9 cellular contexts compared by ENCODE assay signal in genomic region chr7:143288836-143289235, GRCh38. TPM values are rescaled to one million over a fixed set of nuclear protein-coding genes. Genes with fewer than 3 reads are reported as not detected.
A peak's percentile ranks its signal among the peaks of the same experiment; 100 is the strongest.
DNase-seq lines count a peak whose midpoint lies in the region; ATAC-seq, FAIRE-seq and TF ChIP-seq lines count a peak whose summit lies in the region.
"Had no signal": no experiment of that assay in that cellular context is flagged by ENCODE, and none has a peak within 500 bp of the region (broad histone marks: within the 10 kb centered on the region; RNA-seq: fewer than 3 reads in every experiment).

No MANE protein-coding gene starts in this region.

- H3K79me1 ChIP-seq in H1 (ENCODE audit: low read depth, low read length), result peaks cover 3% of the 10 kb centered on the region

- H2AK5ac ChIP-seq in H1 (ENCODE audit: low read depth, low read length), result no peak overlapping the region

- no peaks in the 10 kb centered on the region for H4K20me1 ChIP-seq in OCI-LY1 (ENCODE audit: insufficient read depth, low read length)
- peaks cover 0 to 2% of the 10 kb centered on the region in 2 experiments for H4K20me1 ChIP-seq in H1 (replicated peaks in 1 of 2; ENCODE audit: control insufficient read depth in 1 of 2, insufficient read depth in 2 of 2, low read length in 2 of 2)

- H3K9me3 ChIP-seq in OCI-LY1 (ENCODE audit: low read length) (no peaks in the 10 kb centered on the region), H1 (ENCODE audit: insufficient read depth in 2 of 2, low read depth in 1 of 2, low read length in 1 of 2) (peaks cover 6 to 13% of the 10 kb centered on the region in 2 experiments), neuron (ENCODE audit: low read length) (no peaks in the 10 kb centered on the region)

- H3K4me1 ChIP-seq in OCI-LY1 (ENCODE audit: insufficient read depth, low read length, severe bottlenecking) (peaks cover 31% of the 10 kb centered on the region), H1 (replicated peaks in 1 of 4; ENCODE audit: control insufficient read depth in 3 of 4, insufficient read depth in 4 of 4, low read length in 3 of 4) (peaks cover 2 to 11% (median 7%) of the 10 kb centered on the region in 4 experiments), neuron (ENCODE audit: insufficient read depth, low read length) (peaks cover 18% of the 10 kb centered on the region)

- 0 out of 2 replicates have a peak overlapping the region, but pooled peaks have one; percentile 71 for H2BK5ac ChIP-seq in H1 (ENCODE audit: low read depth, low read length)

- H2BK12ac ChIP-seq in H1 (ENCODE audit: low read depth, low read length), result 0 out of 2 replicates have a peak overlapping the region, but pooled peaks have one; percentile 13

- no peak overlapping the region for H3K14ac ChIP-seq in H1 (ENCODE audit: insufficient read length)

- no peaks in the 10 kb centered on the region for H3F3A ChIP-seq in OCI-LY1 (ENCODE audit: insufficient read depth, low read length)

- H3K23ac ChIP-seq in H1 (ENCODE audit: insufficient read length), result no peak overlapping the region

- POLR2A ChIA-PET in H1 (lab: Charles Lee; ENCODE audit: partially characterized antibody), result interaction anchor here (0.8 to 2.5 kb wide), 6 partner anchors 8 to 84 kb away, joined by 3 to 6 read pairs (median 4); partner anchors contain the start of gene GSTK1

- H2AFZ ChIP-seq in OCI-LY1 (ENCODE audit: low read length), result no peak overlapping the region
- H2AFZ ChIP-seq in H1 (ENCODE audit: low read length), result no peak overlapping the region
- peak overlapping the region; percentile 80 for H2AFZ ChIP-seq in neuron (ENCODE audit: low read depth, low read length)

- WGBS in H1 (ENCODE audit: extremely low coverage in 1 of 2, insufficient coverage in 1 of 2, insufficient read length in 1 of 2, insufficient replicate concordance in 2 of 2, low coverage in 1 of 2, low lambda C conversion rate in 2 of 2, missing lambda C conversion rate in 1 of 2), 2 experiments, result 6% methylated on average over 11 of the region's 11 CpGs; no CpG with 5 or more reads in 1 of the 2 experiments

- no peak overlapping the region for H2BK120ac ChIP-seq in H1 (replicated peaks; ENCODE audit: low read depth, low read length)

- H4K8ac ChIP-seq in H1 (ENCODE audit: extremely low read depth, insufficient read depth, low read length), result no peak overlapping the region

- H3K36me3 ChIP-seq in OCI-LY1 (ENCODE audit: insufficient read depth, low read length) (peaks cover 40% of the 10 kb centered on the region), H1 (ENCODE audit: control insufficient read depth in 2 of 4, insufficient read depth in 4 of 4, low read length in 3 of 4) (peaks cover 12 to 31% (median 22%) of the 10 kb centered on the region in 4 experiments), neuron (ENCODE audit: insufficient read depth, low read length) (peaks cover 29% of the 10 kb centered on the region)

- TF ChIP-seq POLR2A in H1 (IDR thresholded peaks at IDR 0.05; ENCODE audit: control extremely low read depth in 1 of 2, low read depth in 2 of 2, low read length in 2 of 2), result 0 out of 3 replicates have a peak, but pooled peaks of 1 of the 2 experiments have one; percentile 1

- TF ChIP-seq RAD21 in H1 (IDR thresholded peaks at IDR 0.05 in 1 of 2, conservative IDR thresholded peaks at IDR 0.05 in 1 of 2; ENCODE audit: low read depth in 2 of 2, low read length in 2 of 2), result no peak

- H3K9me2 ChIP-seq in OCI-LY1 (ENCODE audit: low read depth, low read length), result no peaks in the 10 kb centered on the region

- peak overlapping the region; percentile 5 for H3K56ac ChIP-seq in H1 (replicated peaks; ENCODE audit: insufficient read length, low read depth, low read length)

- H3K18ac ChIP-seq in H1 (ENCODE audit: extremely low read depth, low read length), result no peak overlapping the region; the same call in 1 of the 2 replicates

- peak overlapping the region; percentile 27 for H3K4ac ChIP-seq in H1 (replicated peaks; ENCODE audit: insufficient read length, low read depth, low read length)

- peaks cover 21% of the 10 kb centered on the region for H3K79me2 ChIP-seq in OCI-LY1 (ENCODE audit: insufficient read depth, low read length)
- H3K79me2 ChIP-seq in H1 (ENCODE audit: control insufficient read depth in 1 of 2, insufficient read depth in 2 of 2, low read length in 2 of 2), result peaks cover 0 to 36% of the 10 kb centered on the region in 2 experiments; a peak in 3 of 4 replicates

- FAIRE-seq in H1 (lab: Jason Lieb, UNC), result no peak
- FAIRE-seq: endometrium had no signal

- H3K4me2 ChIP-seq in OCI-LY1 (ENCODE audit: low read length), result peak overlapping the region; percentile 88
- peak overlapping the region; percentile 84 to 97 for H3K4me2 ChIP-seq in H1 (ENCODE audit: insufficient read depth in 1 of 2, low read depth in 2 of 2, low read length in 2 of 2)

- no peak for ATAC-seq in HG03457 (IDR thresholded peaks at IDR 0.05; ENCODE audit: unreplicated experiment)

- DNase-seq in NCI-H510A treated with DMSO at 0.1 percent for 48 hours (lab: John Stamatoyannopoulos, UW), result peak; percentile 17
- DNase-seq in NCI-H510A (lab: John Stamatoyannopoulos, UW), result no peak
- DNase-seq in H1 (ENCODE audit: low read depth in 1 of 2, low spot score in 2 of 2), result no peak
- DNase-seq in NCI-H2029 (lab: John Stamatoyannopoulos, UW), result no peak
- no peak for DNase-seq in NCI-H748 (lab: John Stamatoyannopoulos, UW; ENCODE audit: unreplicated experiment)

- H3K23me2 ChIP-seq in H1 (ENCODE audit: low read depth, low read length), result peaks cover 8% of the 10 kb centered on the region

- no peak overlapping the region for H2BK15ac ChIP-seq in H1 (ENCODE audit: low read length)

- peak overlapping the region; percentile 83 for H3K9ac ChIP-seq in OCI-LY1 (ENCODE audit: low read length)
- H3K9ac ChIP-seq in H1 (replicated peaks in 1 of 4; ENCODE audit: extremely low read depth in 1 of 4, low read depth in 3 of 4, low read length in 3 of 4), result peak overlapping the region; percentile 83 to 98 (median 96)

- peak overlapping the region; percentile 78 for H3K4me3 ChIP-seq in OCI-LY1 (ENCODE audit: low read depth, low read length, poor library complexity, severe bottlenecking)
- H3K4me3 ChIP-seq in H1 (ENCODE audit: extremely low read depth in 1 of 4, insufficient read depth in 2 of 4, low read depth in 3 of 4, low read length in 4 of 4), result peak overlapping the region; percentile 81 to 96 (median 90)
- peak overlapping the region; percentile 94 for H3K4me3 ChIP-seq in neuron (ENCODE audit: low read length)

- H3K27ac ChIP-seq in OCI-LY1 (ENCODE audit: low read depth, low read length, poor library complexity, severe bottlenecking) (peak overlapping the region; percentile 29), H1 (ENCODE audit: low read depth, low read length) (peak overlapping the region; percentile 89)

- H4K91ac ChIP-seq in H1 (replicated peaks; ENCODE audit: insufficient read length, low read length), result no peak overlapping the region

- H3K27me3 ChIP-seq in OCI-LY1 (ENCODE audit: insufficient read depth, low read length), result no peaks in the 10 kb centered on the region
- H3K27me3 ChIP-seq in H1 (replicated peaks in 1 of 4; ENCODE audit: control insufficient read depth in 3 of 4, extremely low read depth in 1 of 4, insufficient read depth in 3 of 4, low read length in 3 of 4), result peaks cover 10 to 21% (median 20%) of the 10 kb centered on the region in 4 experiments
- no peaks in the 10 kb centered on the region for H3K27me3 ChIP-seq in neuron (ENCODE audit: insufficient read depth, low read length)

- no peak for TF ChIP-seq EP300 in H1 (IDR thresholded peaks at IDR 0.05; ENCODE audit: borderline replicate concordance in 1 of 2, low read depth in 2 of 2, low read length in 2 of 2)

- no peak overlapping the region for H4K5ac ChIP-seq in H1 (ENCODE audit: insufficient read length, low read depth, low read length)

- H2BK20ac ChIP-seq in H1 (ENCODE audit: low read length), result no peak overlapping the region

- no peak for TF ChIP-seq CTCF in OCI-LY1 (IDR thresholded peaks at IDR 0.05; ENCODE audit: low read length)
- no peak for TF ChIP-seq CTCF in H1 (IDR thresholded peaks at IDR 0.05; ENCODE audit: control extremely low read depth in 1 of 3, insufficient read depth in 1 of 3, low read depth in 1 of 3, low read length in 3 of 3)

- CTCF ChIA-PET in H1 (lab: Charles Lee; ENCODE audit: partially characterized antibody), result interaction anchor here (1.0 to 3.6 kb wide), 2 partner anchors 11 to 16 kb away, joined by 5 to 22 read pairs; no protein-coding TSS in a partner anchor

RNA-seq across cellular contexts. Expression of gene CASP2, which starts 0.7 kb away (rescaled TPM):
- total RNA-seq in H1 (2021; fragmentation: NEBNext Ultra II Directional; extraction: Animal tissue kit (Norgen Biotek cat#: 25700)), result 32.8 and 35.3 TPM in 2 replicates
- 18.3 and 23.7 TPM in 2 replicates for polyA plus RNA-seq in H1 (2011; rRNA removed)
- 18.3 TPM for polyA plus RNA-seq in H1 (2011; cell fraction: cytosol; rRNA removed)
- 34.3 TPM for polyA plus RNA-seq in H1 (2011; cell fraction: nucleus; rRNA removed)
- polyA plus RNA-seq in H1 (2012, experiment 1 of 2), result 18.4 to 21.4 TPM (median 19.0 TPM) in 4 replicates
- polyA plus RNA-seq in H1 (2012, experiment 2 of 2), result 7.8 TPM
- 17.7 TPM for polyA plus RNA-seq in H1 (2013, experiment 1 of 2)
- 17.0 TPM for polyA plus RNA-seq in H1 (2013, experiment 2 of 2)
- 53.5 and 68.2 TPM in 2 replicates for polyA minus RNA-seq in H1 (2011; rRNA and poly(A)+ RNA removed)
- polyA minus RNA-seq in H1 (2011; cell fraction: cytosol; rRNA and poly(A)+ RNA removed), result 18.6 TPM
- polyA minus RNA-seq in H1 (2011; cell fraction: nucleus; rRNA and poly(A)+ RNA removed), result 36.3 TPM

RNA-seq across cellular contexts. Expression of gene TMEM139, which starts 4.1 kb away (rescaled TPM):
- 3.2 and 4.4 TPM in 2 replicates for total RNA-seq in H1 (2021; fragmentation: NEBNext Ultra II Directional; extraction: Animal tissue kit (Norgen Biotek cat#: 25700))
- 6.7 and 7.6 TPM in 2 replicates for polyA plus RNA-seq in H1 (2011; rRNA removed)
- 5.5 TPM for polyA plus RNA-seq in H1 (2011; cell fraction: cytosol; rRNA removed)
- polyA plus RNA-seq in H1 (2011; cell fraction: nucleus; rRNA removed), result 4.9 TPM
- polyA plus RNA-seq in H1 (2012, experiment 1 of 2), result 2.5 to 4.0 TPM (median 3.9 TPM) in 4 replicates
- 4.6 TPM for polyA plus RNA-seq in H1 (2012, experiment 2 of 2)
- 1.7 TPM for polyA plus RNA-seq in H1 (2013, experiment 1 of 2)
- polyA plus RNA-seq in H1 (2013, experiment 2 of 2), result 2.2 TPM
- 2.1 and 2.6 TPM in 2 replicates for polyA minus RNA-seq in H1 (2011; rRNA and poly(A)+ RNA removed)
- polyA minus RNA-seq in H1 (2011; cell fraction: cytosol; rRNA and poly(A)+ RNA removed), result not detected
- 1.9 TPM for polyA minus RNA-seq in H1 (2011; cell fraction: nucleus; rRNA and poly(A)+ RNA removed)

RNA-seq across cellular contexts. Expression of gene GSTK1, which starts 25.6 kb away (rescaled TPM):
- total RNA-seq in H1 (2021; fragmentation: NEBNext Ultra II Directional; extraction: Animal tissue kit (Norgen Biotek cat#: 25700)), result 25.5 and 26.2 TPM in 2 replicates
- polyA plus RNA-seq in H1 (2011; rRNA removed), result 32.5 and 34.0 TPM in 2 replicates
- 38.9 TPM for polyA plus RNA-seq in H1 (2011; cell fraction: cytosol; rRNA removed)
- polyA plus RNA-seq in H1 (2011; cell fraction: nucleus; rRNA removed), result 40.8 TPM
- 36.7 to 40.2 TPM (median 38.8 TPM) in 4 replicates for polyA plus RNA-seq in H1 (2012, experiment 1 of 2)
- 31.1 TPM for polyA plus RNA-seq in H1 (2012, experiment 2 of 2)
- polyA plus RNA-seq in H1 (2013, experiment 1 of 2), result 38.8 TPM
- polyA plus RNA-seq in H1 (2013, experiment 2 of 2), result 40.7 TPM
- polyA minus RNA-seq in H1 (2011; rRNA and poly(A)+ RNA removed), result 16.3 and 19.2 TPM in 2 replicates
- 17.8 TPM for polyA minus RNA-seq in H1 (2011; cell fraction: cytosol; rRNA and poly(A)+ RNA removed)
- polyA minus RNA-seq in H1 (2011; cell fraction: nucleus; rRNA and poly(A)+ RNA removed), result 13.6 TPM

RNA-seq across cellular contexts. Expression of gene CLCN1, which starts 27.1 kb away (rescaled TPM):
- total RNA-seq in H1 (2021; fragmentation: NEBNext Ultra II Directional; extraction: Animal tissue kit (Norgen Biotek cat#: 25700)), result 0.33 and 0.41 TPM in 2 replicates
- 0.36 and 0.38 TPM in 2 replicates for polyA plus RNA-seq in H1 (2011; rRNA removed)
- 0.27 TPM for polyA plus RNA-seq in H1 (2011; cell fraction: cytosol; rRNA removed)
- polyA plus RNA-seq in H1 (2011; cell fraction: nucleus; rRNA removed), result 0.36 TPM
- polyA plus RNA-seq in H1 (2012, experiment 1 of 2), result 0.21 to 0.34 TPM (median 0.30 TPM) in 4 replicates
- 0.25 TPM for polyA plus RNA-seq in H1 (2012, experiment 2 of 2)
- 0.16 TPM for polyA plus RNA-seq in H1 (2013, experiment 1 of 2)
- 0.20 TPM for polyA plus RNA-seq in H1 (2013, experiment 2 of 2)
- 0.09 and 0.15 TPM in 2 replicates for polyA minus RNA-seq in H1 (2011; rRNA and poly(A)+ RNA removed)
- polyA minus RNA-seq in H1 (2011; cell fraction: cytosol; rRNA and poly(A)+ RNA removed), result not detected
- polyA minus RNA-seq in H1 (2011; cell fraction: nucleus; rRNA and poly(A)+ RNA removed), result not detected
